ENCODE assay signal across 8 cellular contexts in genomic region chrX:119647552-119648420, GRCh38. TPM values are rescaled to one million over a fixed set of nuclear protein-coding genes. Genes with fewer than 3 reads are reported as not detected.
DNase-seq lines count a peak whose midpoint lies in the region; ATAC-seq lines count a peak whose summit lies in the region.

No MANE protein-coding gene starts in this region.

- ATAC-seq in GM18867 (IDR thresholded peaks at IDR 0.05; ENCODE audit: unreplicated experiment) (peak; percentile 97), HG02970 (IDR thresholded peaks at IDR 0.05; ENCODE audit: low FRiP score, unreplicated experiment) (peak; percentile 94), left lobe of liver (no peak)

- peak; percentile 64 to 74 for DNase-seq in activated CD4-positive, alpha-beta T cell treated with anti-CD3 and anti-CD28 coated beads, Interleukin-2, amount 50 U/mL, for 48 hours
- peak; percentile 47 to 66 (median 61) for DNase-seq in stimulated activated CD4-positive, alpha-beta T cell treated with anti-CD3 and anti-CD28 coated beads, Interleukin-12 subunit alpha, Interleukin-12 subunit beta, amount 100 ng/mL, for 48 hours (ENCODE audit: low read depth in 2 of 3, low spot score in 1 of 3)
- DNase-seq in DMS53 treated with DMSO at 0.1 percent for 48 hours (lab: John Stamatoyannopoulos, UW; ENCODE audit: unreplicated experiment) (no peak), DMS 273 (lab: John Stamatoyannopoulos, UW; ENCODE audit: unreplicated experiment) (no peak), GOT3 (lab: John Stamatoyannopoulos, UW) (no peak), left lobe of liver (ENCODE audit: low spot score) (no peak)

RNA-seq across cellular contexts. Expression of gene NKRF, which starts 41.6 kb away (rescaled TPM):
- total RNA-seq in left lobe of liver = 4.2 TPM

RNA-seq across cellular contexts. Expression of gene SEPTIN6, which starts 45.2 kb away (rescaled TPM):
- 13.7 TPM for total RNA-seq in left lobe of liver

Comparison
In these comparisons a context has a peak if more than half of its experiments do, and no peak if none do; other contexts are left out.
1. DNase-seq: peak in activated CD4-positive, alpha-beta T cell treated with anti-CD3 and anti-CD28 coated beads, Interleukin-2, amount 50 U/mL, for 48 hours (2 of 2) and stimulated activated CD4-positive, alpha-beta T cell treated with anti-CD3 and anti-CD28 coated beads, Interleukin-12 subunit alpha, Interleukin-12 subunit beta, amount 100 ng/mL, for 48 hours (3 of 3); none in DMS53 treated with DMSO at 0.1 percent for 48 hours (single experiment), DMS 273 (single experiment), GOT3 (single experiment) and left lobe of liver (single experiment).